In genomic region chr1:234545512-234546386, GRCh38 we compare ENCODE assay signal across 10 cellular contexts.
DNase-seq lines count a peak whose midpoint lies in the region; ATAC-seq and TF ChIP-seq lines count a peak whose summit lies in the region.
"Had no signal": no experiment of that assay in that cellular context is flagged by ENCODE, and none has a peak within 500 bp of the region (broad histone marks: within the 10 kb centered on the region; RNA-seq: fewer than 3 reads in every experiment).

No MANE protein-coding gene starts in this region.

- no peak overlapping the region for H3K9ac ChIP-seq in mucosa of stomach (ENCODE audit: low read length)

- peak overlapping the region; percentile 98 for H3K27ac ChIP-seq in left ventricle myocardium inferior (replicated peaks)
- H3K27ac ChIP-seq: SJCRH30 had no signal

- ATAC-seq in left cardiac atrium (no peak), GM21367 (IDR thresholded peaks at IDR 0.05; ENCODE audit: unreplicated experiment) (no peak)

- H3K36me3 ChIP-seq in left ventricle myocardium inferior (no peaks in the 10 kb centered on the region), mucosa of stomach (ENCODE audit: control insufficient read depth, insufficient read depth, low read length) (no peaks in the 10 kb centered on the region)
- H3K36me3 ChIP-seq: SJCRH30 had no signal

- intact Hi-C loops in left ventricle myocardium inferior (cut with micrococcal nuclease) = no loop called here
- intact Hi-C loops in left cardiac atrium (cut with DNase I) = no loop called here

- H3K9me3 ChIP-seq in left ventricle myocardium inferior (replicated peaks) (no peaks in the 10 kb centered on the region), mucosa of stomach (ENCODE audit: control insufficient read depth, low read length) (no peaks in the 10 kb centered on the region)
- H3K9me3 ChIP-seq: SJCRH30 had no signal

- no peak for DNase-seq in left ventricle myocardium inferior
- DNase-seq in left cardiac atrium = no peak
- peak; percentile 37 for DNase-seq in choroid plexus epithelial cell (ENCODE audit: low read depth)
- no peak for DNase-seq in occipital lobe (lab: John Stamatoyannopoulos, UW)
- DNase-seq in activated CD4-positive, alpha-beta T cell treated with anti-CD3 and anti-CD28 coated beads for 4 hours = no peak
- DNase-seq in GOT3 (lab: John Stamatoyannopoulos, UW) = no peak
- DNase-seq: naive B cell, SJCRH30 had no signal

- H3K27me3 ChIP-seq in left ventricle myocardium inferior (ENCODE audit: low read depth) = no peaks in the 10 kb centered on the region
- no peaks in the 10 kb centered on the region for H3K27me3 ChIP-seq in mucosa of stomach (ENCODE audit: control insufficient read depth, insufficient read depth, low read length)
- H3K27me3 ChIP-seq: SJCRH30 had no signal

- H3K4me3 ChIP-seq in left ventricle myocardium inferior (no peak overlapping the region), choroid plexus epithelial cell (ENCODE audit: low read depth, low read length) (no peak overlapping the region), mucosa of stomach (ENCODE audit: low read length) (peak overlapping the region; percentile 3)
- H3K4me3 ChIP-seq: SJCRH30 had no signal

- H3K4me1 ChIP-seq in left ventricle myocardium inferior (peaks cover 66% of the 10 kb centered on the region), mucosa of stomach (ENCODE audit: control insufficient read depth, insufficient read depth, low read length) (peaks cover 26% of the 10 kb centered on the region)

- no peak for TF ChIP-seq CTCF in left ventricle myocardium inferior (IDR thresholded peaks at IDR 0.05; ENCODE audit: borderline replicate concordance)
- no peak for TF ChIP-seq CTCF in choroid plexus epithelial cell (conservative IDR thresholded peaks at IDR 0.05; ENCODE audit: low read depth, low read length)
